Comparison of ENCODE assay signal across 8 cellular contexts in genomic region chr14:65411656-65412188, GRCh38. TPM values are rescaled to one million over a fixed set of nuclear protein-coding genes. Genes with fewer than 3 reads are reported as not detected.
DNase-seq lines count a peak whose midpoint lies in the region; ATAC-seq, FAIRE-seq and TF ChIP-seq lines count a peak whose summit lies in the region.

No MANE protein-coding gene starts in this region.

- dilution Hi-C loops in keratinocyte (cut with MboI; ENCODE audit: extremely low pct_ligation_motif_present, low sequenced_read_pairs), result no loop called here

- H3K4me3 Mint-ChIP-seq in central memory CD8-positive, alpha-beta T cell, result peak overlapping the region; percentile 92

- in situ Hi-C loops in ACHN (cut with HindIII; ENCODE audit: low pct_ligation_motif_present, low pct_unique_long_range_greater_than_20kb, low sequenced_read_pairs), result no loop called here

- no peaks in the 10 kb centered on the region for H4K20me1 ChIP-seq in keratinocyte (ENCODE audit: control insufficient read depth, extremely low read depth, insufficient read depth, low read length)

- H3K27ac ChIP-seq in keratinocyte (ENCODE audit: control insufficient read depth, insufficient read depth, low read length), result peak overlapping the region; percentile 82

- peak overlapping the region; percentile 88 for H3K9ac ChIP-seq in keratinocyte (ENCODE audit: control insufficient read depth, extremely low read depth, insufficient read depth, low read length)

- H2AFZ ChIP-seq in keratinocyte (ENCODE audit: control insufficient read depth, low read length), result peak overlapping the region; percentile 90

- peaks cover 14% of the 10 kb centered on the region for H3K4me1 ChIP-seq in keratinocyte (ENCODE audit: control insufficient read depth, extremely low read depth, insufficient read depth, low read length)

- no peaks in the 10 kb centered on the region for H3K9me3 ChIP-seq in keratinocyte (ENCODE audit: control insufficient read depth, low read depth, low read length)

- peak; percentile 65 for FAIRE-seq in keratinocyte (lab: Jason Lieb, UNC)

- peaks cover 18% of the 10 kb centered on the region for H3K36me3 Mint-ChIP-seq in central memory CD8-positive, alpha-beta T cell (ENCODE audit: insufficient read depth)

- H3K27ac Mint-ChIP-seq in central memory CD8-positive, alpha-beta T cell (ENCODE audit: low read depth), result peak overlapping the region; percentile 95

- peak overlapping the region; percentile 70 for H3K4me2 ChIP-seq in keratinocyte (ENCODE audit: control insufficient read depth, extremely low read depth, insufficient read depth, low read depth, low read length)

- peak overlapping the region; percentile 89 to 91 (median 90) for H3K4me3 ChIP-seq in keratinocyte (ENCODE audit: control insufficient read depth in 2 of 3, extremely low read depth in 1 of 3, insufficient read depth in 2 of 3, low read depth in 1 of 3, low read length in 3 of 3)

- DNase-seq in ACHN, result peak; percentile 89
- peak; percentile 81 for DNase-seq in NCI-H2196 treated with DMSO at 0.1 percent for 48 hours (lab: John Stamatoyannopoulos, UW; ENCODE audit: unreplicated experiment)
- DNase-seq in activated CD4-positive, CD25-positive, alpha-beta regulatory T cell treated with anti-CD3 and anti-CD28 coated beads, Interleukin-2, amount 50 U/mL, for 16 hours (ENCODE audit: low read depth, low spot score), result peak; percentile 57
- DNase-seq in central memory CD8-positive, alpha-beta T cell (ENCODE audit: low spot score in 2 of 2), result peak; percentile 51 to 56
- peak; percentile 36 for DNase-seq in keratinocyte (ENCODE audit: low read depth, low spot score)
- DNase-seq in stimulated activated CD4-positive, alpha-beta T cell treated with anti-CD3 and anti-CD28 coated beads, Interleukin-12 subunit alpha, Interleukin-12 subunit beta, amount 100 ng/mL, for 48 hours (ENCODE audit: low read depth in 2 of 3, low spot score in 1 of 3), result peak; percentile 49 to 78 (median 61)

- peaks cover 8% of the 10 kb centered on the region for H3K79me2 ChIP-seq in keratinocyte (ENCODE audit: control insufficient read depth, insufficient read depth, low read length)

- H3K27me3 ChIP-seq in keratinocyte (ENCODE audit: control insufficient read depth, extremely low read depth, insufficient read depth, low read length), result no peaks in the 10 kb centered on the region

- H3K9me3 Mint-ChIP-seq in central memory CD8-positive, alpha-beta T cell, result no peaks in the 10 kb centered on the region

- ATAC-seq in GM18861 (IDR thresholded peaks at IDR 0.05; ENCODE audit: unreplicated experiment), result peak; percentile 34
- ATAC-seq in HG03097 (IDR thresholded peaks at IDR 0.05; ENCODE audit: low FRiP score, unreplicated experiment), result peak; percentile 55
- ATAC-seq in central memory CD8-positive, alpha-beta T cell (replicated peaks; ENCODE audit: extremely low read depth, poor library complexity, severe bottlenecking), result peak; percentile 63

- no peaks in the 10 kb centered on the region for H3K9me1 ChIP-seq in keratinocyte (ENCODE audit: control insufficient read depth, extremely low read depth, insufficient read depth, low read length)

- H3K36me3 ChIP-seq in keratinocyte (ENCODE audit: control insufficient read depth in 2 of 2, extremely low read depth in 1 of 2, insufficient read depth in 2 of 2, low read length in 2 of 2), result no peaks in the 10 kb centered on the region

- H3K27me3 Mint-ChIP-seq in central memory CD8-positive, alpha-beta T cell, result no peaks in the 10 kb centered on the region

- TF ChIP-seq CTCF in keratinocyte (optimal IDR thresholded peaks at IDR 0.05 in 1 of 3, IDR thresholded peaks at IDR 0.05 in 1 of 3, conservative IDR thresholded peaks at IDR 0.05 in 1 of 3; ENCODE audit: extremely low read depth in 1 of 3, insufficient read depth in 2 of 3, low read length in 3 of 3), result no peak

- peaks cover 31% of the 10 kb centered on the region for H3K4me1 Mint-ChIP-seq in central memory CD8-positive, alpha-beta T cell

RNA-seq across cellular contexts. Expression of gene FUT8, which starts 0.8 kb away (rescaled TPM):
- polyA plus RNA-seq in keratinocyte, result 8.8 to 15.0 TPM (median 12.5 TPM) in 3 replicates
- polyA plus RNA-seq in keratinocyte (2011; ENCODE audit: low read depth), result 6.1 TPM
- polyA plus RNA-seq in keratinocyte (2011; cell fraction: cytosol; rRNA removed), result 4.9 and 7.5 TPM in 2 replicates
- polyA plus RNA-seq in keratinocyte (2011; cell fraction: nucleus; rRNA removed), result 8.8 and 10.0 TPM in 2 replicates
- polyA plus RNA-seq in keratinocyte (2012; ENCODE audit: low replicate concordance), result 4.1 and 11.2 TPM in 2 replicates
- 6.1 to 22.3 TPM (median 16.9 TPM) in 3 replicates for polyA minus RNA-seq in keratinocyte
- polyA minus RNA-seq in keratinocyte (2011; cell fraction: cytosol; rRNA and poly(A)+ RNA removed), result 6.1 TPM
- 9.9 and 21.5 TPM in 2 replicates for polyA minus RNA-seq in keratinocyte (2011; cell fraction: nucleus; rRNA and poly(A)+ RNA removed)

Comparison
In these comparisons a context has a peak if more than half of its experiments do, and no peak if none do; other contexts are left out.
1. Peak in every context shown above with its lines: DNase-seq, ATAC-seq, H3K4me3 ChIP-seq and H3K27ac ChIP-seq.
2. DNase-seq: peak in every context shown above with its lines; median percentile 89 in ACHN; 81 in NCI-H2196 treated with DMSO at 0.1 percent for 48 hours; 61 in stimulated activated CD4-positive, alpha-beta T cell treated with anti-CD3 and anti-CD28 coated beads, Interleukin-12 subunit alpha, Interleukin-12 subunit beta, amount 100 ng/mL, for 48 hours; 57 in activated CD4-positive, CD25-positive, alpha-beta regulatory T cell treated with anti-CD3 and anti-CD28 coated beads, Interleukin-2, amount 50 U/mL, for 16 hours; 54 in central memory CD8-positive, alpha-beta T cell; 36 in keratinocyte.